In the genomic region with DNA sequence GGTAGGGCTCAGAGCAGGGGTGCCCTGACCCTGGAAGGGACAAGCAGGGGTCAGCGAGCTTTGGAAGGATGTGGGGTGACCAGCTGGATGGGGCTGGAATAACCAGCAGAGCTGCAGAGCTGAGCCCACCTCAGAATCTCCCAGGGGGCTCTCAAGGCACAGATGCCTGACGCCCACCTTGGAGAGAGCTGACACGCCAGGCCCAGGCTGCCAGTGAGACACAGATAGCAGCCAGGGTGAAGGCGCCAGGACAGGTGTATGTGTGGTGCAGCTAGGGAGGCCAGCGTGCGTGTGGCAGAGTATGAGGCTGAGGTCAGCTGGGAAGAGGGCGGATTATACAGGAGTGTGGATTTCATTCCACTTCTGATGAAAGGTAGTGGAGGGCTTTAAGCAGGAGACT, we compare ENCODE assay signal across 24 cellular contexts. TPM values are rescaled to one million over a fixed set of nuclear protein-coding genes. Genes with fewer than 3 reads are reported as not detected.
DNase-seq lines count a peak whose midpoint lies in the region; ATAC-seq, FAIRE-seq and TF ChIP-seq lines count a peak whose summit lies in the region.
"Had no signal": no experiment of that assay in that cellular context is flagged by ENCODE, and none has a peak within 500 bp of the region (broad histone marks: within the 10 kb centered on the region; RNA-seq: fewer than 3 reads in every experiment).

No MANE protein-coding gene starts in this region.

- no peaks in the 10 kb centered on the region for H3K27me3 Mint-ChIP-seq in activated T-cell treated with anti-CD3 and anti-CD28 coated beads, Interleukin-2, amount 50 U/mL, for 72 hours (ENCODE audit: low read depth)
- H3K27me3 Mint-ChIP-seq in HFFc6 (ENCODE audit: insufficient read depth) (peaks cover 4% of the 10 kb centered on the region), astrocyte (ENCODE audit: low read depth, unreplicated experiment) (no peaks in the 10 kb centered on the region)

- H3K4me1 ChIP-seq in astrocyte (ENCODE audit: insufficient read depth, low read length): no peaks in the 10 kb centered on the region
- no peaks in the 10 kb centered on the region for H3K4me1 ChIP-seq in HAP-1

- H3K36me3 ChIP-seq in astrocyte (ENCODE audit: insufficient read depth, low read length) (peaks cover 41% of the 10 kb centered on the region), HAP-1 (replicated peaks) (peaks cover 37% of the 10 kb centered on the region)

- TF ChIP-seq CTCF in HFFc6 (IDR thresholded peaks at IDR 0.05) (no peak), astrocyte (IDR thresholded peaks at IDR 0.05; ENCODE audit: insufficient read depth, low read depth, low read length) (no peak)

- no peak for FAIRE-seq in astrocyte (lab: Jason Lieb, UNC)
- FAIRE-seq: keratinocyte had no signal

- peaks cover 15 to 19% of the 10 kb centered on the region in 2 donors for H3K36me3 Mint-ChIP-seq in activated T-cell treated with anti-CD3 and anti-CD28 coated beads, Interleukin-2, amount 50 U/mL, for 72 hours (ENCODE audit: insufficient read depth in 2 of 2)
- H3K36me3 Mint-ChIP-seq in HFFc6 (ENCODE audit: low read depth) (peaks cover 54% of the 10 kb centered on the region), astrocyte (ENCODE audit: low read depth, unreplicated experiment) (peaks cover 36% of the 10 kb centered on the region)

- H3K4me3 ChIP-seq in astrocyte (ENCODE audit: insufficient read depth, low read depth, low read length): no peak overlapping the region
- H3K4me3 ChIP-seq in HAP-1: no peak overlapping the region
- H3K4me3 ChIP-seq: testis had no signal

- H4K20me1 ChIP-seq in astrocyte (ENCODE audit: insufficient read depth, low read length): peaks cover 64% of the 10 kb centered on the region

- H3K4me1 Mint-ChIP-seq in activated T-cell treated with anti-CD3 and anti-CD28 coated beads, Interleukin-2, amount 50 U/mL, for 72 hours (ENCODE audit: low read depth): peaks cover 56% of the 10 kb centered on the region
- H3K4me1 Mint-ChIP-seq in HFFc6 (ENCODE audit: low read depth) (peaks cover 7% of the 10 kb centered on the region), astrocyte (ENCODE audit: low read depth, unreplicated experiment) (peaks cover 8% of the 10 kb centered on the region)

- peaks cover 36% of the 10 kb centered on the region for H3K79me2 ChIP-seq in astrocyte (ENCODE audit: insufficient read depth, low read length)

- intact Hi-C loops in sciatic nerve (cut with DNase I): no loop called here

- no peaks in the 10 kb centered on the region for H3K9me3 Mint-ChIP-seq in activated T-cell treated with anti-CD3 and anti-CD28 coated beads, Interleukin-2, amount 50 U/mL, for 72 hours
- H3K9me3 Mint-ChIP-seq in HFFc6 (peaks cover 4% of the 10 kb centered on the region; the same call in 1 of the 2 replicates), astrocyte (ENCODE audit: unreplicated experiment) (no peaks in the 10 kb centered on the region)
- H3K9me3 Mint-ChIP-seq: nephron had no signal

- peak overlapping the region; percentile 3 to 17 for H3K4me3 Mint-ChIP-seq in activated T-cell treated with anti-CD3 and anti-CD28 coated beads, Interleukin-2, amount 50 U/mL, for 72 hours
- H3K4me3 Mint-ChIP-seq in HFFc6: no peak overlapping the region
- H3K4me3 Mint-ChIP-seq in astrocyte (ENCODE audit: unreplicated experiment): peak overlapping the region; percentile 58
- H3K4me3 Mint-ChIP-seq: nephron had no signal

- no peak overlapping the region for H3K9ac ChIP-seq in astrocyte (ENCODE audit: low read length)

- in situ Hi-C loops in HAP-1 (cut with MboI; ENCODE audit: low sequenced_read_pairs): no loop called here

- H3K27ac ChIP-seq in astrocyte (ENCODE audit: low read depth, low read length): no peak overlapping the region
- H3K27ac ChIP-seq: testis had no signal

- H2AFZ ChIP-seq in astrocyte (ENCODE audit: low read depth, low read length): no peak overlapping the region

- H3K27me3 ChIP-seq in astrocyte (ENCODE audit: insufficient read depth, low read length): no peaks in the 10 kb centered on the region
- H3K27me3 ChIP-seq in HAP-1 (ENCODE audit: low read depth): no peaks in the 10 kb centered on the region
- H3K27me3 ChIP-seq: testis had no signal

- no peak for ATAC-seq in activated T-cell treated with anti-CD3 and anti-CD28 coated beads, Interleukin-2, amount 50 U/mL, for 72 hours (replicated peaks in 1 of 2)
- ATAC-seq in sciatic nerve (no peak), HG03457 (IDR thresholded peaks at IDR 0.05; ENCODE audit: unreplicated experiment) (no peak), HG03354 (IDR thresholded peaks at IDR 0.05; ENCODE audit: poor library complexity, severe bottlenecking, unreplicated experiment) (no peak)
- ATAC-seq: activated CD4-positive, CD25-positive, alpha-beta regulatory T cell treated with anti-CD3 and anti-CD28 coated beads, Interleukin-2, amount 50 U/mL, for 24 hours had no signal

- no peaks in the 10 kb centered on the region for H3K9me3 ChIP-seq in astrocyte (ENCODE audit: insufficient read depth, low read depth, low read length)
- H3K9me3 ChIP-seq in HAP-1: no peaks in the 10 kb centered on the region
- H3K9me3 ChIP-seq: testis had no signal

- no peak for DNase-seq in activated T-cell treated with anti-CD3 and anti-CD28 coated beads, Interleukin-2, amount 50 U/mL, for 72 hours
- no peak for DNase-seq in activated T-cell treated with anti-CD3 and anti-CD28 coated beads for 4 hours
- no peak for DNase-seq in HFFc6
- DNase-seq in astrocyte (ENCODE audit: low read depth): no peak
- DNase-seq in sciatic nerve (ENCODE audit: low spot score): peak; percentile 46
- no peak for DNase-seq in HAP-1 (ENCODE audit: low spot score in 2 of 2)
- DNase-seq: ACHN; activated CD8-positive, alpha-beta memory T cell treated with anti-CD3 and anti-CD28 coated beads, Interleukin-2, amount 50 U/mL, for 4 hours; dermis blood vessel endothelial cell; DMS79; hypothalamus; mesenchymal stem cell; NCI-H1436; NCI-H526; SHP77; stimulated activated CD8-positive, alpha-beta memory T cell treated with anti-CD3 and anti-CD28 coated beads, Interleukin-4, amount 100 ng/mL, for 48 hours; testis had no signal

- no peak overlapping the region for H3K4me2 ChIP-seq in astrocyte (ENCODE audit: low read length)

- H3K27ac Mint-ChIP-seq in activated T-cell treated with anti-CD3 and anti-CD28 coated beads, Interleukin-2, amount 50 U/mL, for 72 hours: peak overlapping the region; percentile 1
- H3K27ac Mint-ChIP-seq in HFFc6: peak overlapping the region; percentile 28
- H3K27ac Mint-ChIP-seq in astrocyte (ENCODE audit: unreplicated experiment): no peak overlapping the region
- H3K27ac Mint-ChIP-seq: nephron had no signal

RNA-seq across cellular contexts. Expression of a gene that starts 8.9 kb away (rescaled TPM):
- total RNA-seq in activated T-cell treated with anti-CD3 and anti-CD28 coated beads, Interleukin-2, amount 50 U/mL, for 72 hours: 100 to 1,000 TPM; 112 TPM
- 10 to 100 TPM; 83.1 to 97.6 (median 93.3) TPM for total RNA-seq in HFFc6 (2021; fragmentation: NEBNext Ultra II Directional; extraction: Animal tissue kit (Norgen Biotek cat#: 25700))
- total RNA-seq in astrocyte (87.6 and 90.8 TPM in 2 replicates), sciatic nerve (76.8 TPM)

RNA-seq across cellular contexts. Expression of a gene that starts 21.4 kb away (rescaled TPM):
- total RNA-seq in activated T-cell treated with anti-CD3 and anti-CD28 coated beads, Interleukin-2, amount 50 U/mL, for 72 hours: 10 to 100 TPM; 47.0 to 49.5 TPM
- 10 to 100 TPM; 77.0 to 81.3 (median 79.6) TPM for total RNA-seq in HFFc6 (2021; fragmentation: NEBNext Ultra II Directional; extraction: Animal tissue kit (Norgen Biotek cat#: 25700))
- total RNA-seq in astrocyte: 95.4 and 106 TPM in 2 replicates
- total RNA-seq in sciatic nerve: 44.8 TPM

RNA-seq across cellular contexts. Expression of a gene that starts 33.3 kb away (rescaled TPM):
- not detected for total RNA-seq in activated T-cell treated with anti-CD3 and anti-CD28 coated beads, Interleukin-2, amount 50 U/mL, for 72 hours
- total RNA-seq in HFFc6 (2021; fragmentation: NEBNext Ultra II Directional; extraction: Animal tissue kit (Norgen Biotek cat#: 25700)): not detected
- total RNA-seq in astrocyte: not detected in 2 replicates
- not detected for total RNA-seq in sciatic nerve
- total RNA-seq: dermis blood vessel endothelial cell, fibroblast of villous mesenchyme, pulmonary artery endothelial cell, testis had no signal
